Comparison of ENCODE assay signal across 16 cellular contexts in genomic region chr12:27960822-27961221, GRCh38. TPM values are rescaled to one million over a fixed set of nuclear protein-coding genes. Genes with fewer than 3 reads are reported as not detected.
DNase-seq lines count a peak whose midpoint lies in the region; ATAC-seq and TF ChIP-seq lines count a peak whose summit lies in the region.
"Had no signal": no experiment of that assay in that cellular context is flagged by ENCODE, and none has a peak within 500 bp of the region (broad histone marks: within the 10 kb centered on the region; RNA-seq: fewer than 3 reads in every experiment).

No MANE protein-coding gene starts in this region.

- peak; percentile 27 for DNase-seq in NCI-H1694 (lab: John Stamatoyannopoulos, UW)
- DNase-seq in NCI-H1694 treated with DMSO at 0.1 percent for 48 hours (lab: John Stamatoyannopoulos, UW), result no peak
- DNase-seq in dermis blood vessel endothelial cell, result peak; percentile 57
- DNase-seq in fibroblast of peridontal ligament (ENCODE audit: extremely low read depth), result peak; percentile 58
- no peak for DNase-seq in uterus
- DNase-seq in endothelial cell (ENCODE audit: low spot score), result no peak
- DNase-seq: ACHN; CD4-positive, CD25-positive, alpha-beta regulatory T cell; DMS79; GM23248 had no signal

- H3K9me3 Mint-ChIP-seq in endothelial cell (ENCODE audit: unreplicated experiment), result no peaks in the 10 kb centered on the region
- peaks cover 5% of the 10 kb centered on the region for H3K9me3 Mint-ChIP-seq in activated T-helper 17 cell treated with anti-CD3 and anti-CD28 coated beads, Interleukin-2, amount 50 U/mL, for 72 hours

- intact Hi-C loops in uterus (cut with DNase I; ENCODE audit: low total_unique reads), result no loop called here

- TF ChIP-seq POLR2A in uterus (IDR thresholded peaks at IDR 0.05), result no peak

- peaks cover 8% of the 10 kb centered on the region for H3K36me3 Mint-ChIP-seq in endothelial cell (ENCODE audit: low read depth, unreplicated experiment)
- no peaks in the 10 kb centered on the region for H3K36me3 Mint-ChIP-seq in activated T-helper 17 cell treated with anti-CD3 and anti-CD28 coated beads, Interleukin-2, amount 50 U/mL, for 72 hours (ENCODE audit: low read depth)
- H3K36me3 Mint-ChIP-seq: CD4-positive, CD25-positive, alpha-beta regulatory T cell had no signal

- H3K4me3 ChIP-seq in uterus, result no peak overlapping the region
- H3K4me3 ChIP-seq: BLaER1 treated with 17β-estradiol and CSF1 and Interleukin-3, amounts not matched to agents 10 nM and 100 nM; GM12878; GM23248 had no signal

- H3K9me3 ChIP-seq in uterus, result no peaks in the 10 kb centered on the region
- H3K9me3 ChIP-seq: BLaER1 treated with 17β-estradiol and CSF1 and Interleukin-3, amounts not matched to agents 10 nM and 100 nM had no signal

- TF ChIP-seq CTCF in uterus (IDR thresholded peaks at IDR 0.05) (no peak), endothelial cell (IDR thresholded peaks at IDR 0.05; ENCODE audit: unreplicated experiment) (no peak)

- H3K4me1 Mint-ChIP-seq in endothelial cell (ENCODE audit: unreplicated experiment), result peaks cover 10% of the 10 kb centered on the region
- no peaks in the 10 kb centered on the region for H3K4me1 Mint-ChIP-seq in activated T-helper 17 cell treated with anti-CD3 and anti-CD28 coated beads, Interleukin-2, amount 50 U/mL, for 72 hours
- H3K4me1 Mint-ChIP-seq: CD4-positive, CD25-positive, alpha-beta regulatory T cell had no signal

- no peak overlapping the region for H3K27ac ChIP-seq in uterus
- H3K27ac ChIP-seq: BLaER1 treated with 17β-estradiol and CSF1 and Interleukin-3, amounts not matched to agents 10 nM and 100 nM; GM23248; HL-60 had no signal

- no peaks in the 10 kb centered on the region for H3K27me3 ChIP-seq in uterus

- no peak overlapping the region for H3K4me3 Mint-ChIP-seq in endothelial cell (ENCODE audit: unreplicated experiment)
- no peak overlapping the region for H3K4me3 Mint-ChIP-seq in activated T-helper 17 cell treated with anti-CD3 and anti-CD28 coated beads, Interleukin-2, amount 50 U/mL, for 72 hours
- H3K4me3 Mint-ChIP-seq: CD4-positive, CD25-positive, alpha-beta regulatory T cell had no signal

- H3K36me3 ChIP-seq in uterus, result no peaks in the 10 kb centered on the region
- H3K36me3 ChIP-seq: BLaER1 treated with 17β-estradiol and CSF1 and Interleukin-3, amounts not matched to agents 10 nM and 100 nM had no signal

- no peaks in the 10 kb centered on the region for H3K4me1 ChIP-seq in uterus
- H3K4me1 ChIP-seq: BLaER1 treated with 17β-estradiol and CSF1 and Interleukin-3, amounts not matched to agents 10 nM and 100 nM had no signal

- no peaks in the 10 kb centered on the region for H3K27me3 Mint-ChIP-seq in endothelial cell (ENCODE audit: unreplicated experiment)
- peaks cover 48% of the 10 kb centered on the region for H3K27me3 Mint-ChIP-seq in activated T-helper 17 cell treated with anti-CD3 and anti-CD28 coated beads, Interleukin-2, amount 50 U/mL, for 72 hours

- no peak for ATAC-seq in activated T-helper 17 cell treated with anti-CD3 and anti-CD28 coated beads, Interleukin-2, amount 50 U/mL, for 72 hours (replicated peaks)
- ATAC-seq: GM12878, HCT116 had no signal

- H3K27ac Mint-ChIP-seq in endothelial cell (ENCODE audit: unreplicated experiment), result no peak overlapping the region
- no peak overlapping the region for H3K27ac Mint-ChIP-seq in activated T-helper 17 cell treated with anti-CD3 and anti-CD28 coated beads, Interleukin-2, amount 50 U/mL, for 72 hours
- H3K27ac Mint-ChIP-seq: CD4-positive, CD25-positive, alpha-beta regulatory T cell had no signal

RNA-seq across cellular contexts. Expression of gene PTHLH, which starts 11.7 kb away (rescaled TPM):
- not detected in 2 replicates for total RNA-seq in dermis blood vessel endothelial cell
- total RNA-seq in uterus, result 1 to 10 TPM in 2 of 4 donors, not detected in 2; 1.5 to 2.4 TPM
- 4.7 TPM for total RNA-seq in endothelial cell (ENCODE audit: unreplicated experiment)
- total RNA-seq in activated T-helper 17 cell treated with anti-CD3 and anti-CD28 coated beads, Interleukin-2, amount 50 U/mL, for 72 hours, result not detected
- total RNA-seq: CD4-positive, CD25-positive, alpha-beta regulatory T cell; G401; GM12878 had no signal

Comparison
In these comparisons a context has a peak if more than half of its experiments do, and no peak if none do; other contexts are left out.
1. DNase-seq: peak in NCI-H1694 (single experiment), dermis blood vessel endothelial cell (single experiment) and fibroblast of peridontal ligament (single experiment); none in NCI-H1694 treated with DMSO at 0.1 percent for 48 hours (single experiment), uterus (0 of 2) and endothelial cell (single experiment).